In genomic region chr17:74180336-74180735, GRCh38 we compare ENCODE assay signal across 22 cellular contexts.
"Had no signal": no experiment of that assay in that cellular context is flagged by ENCODE, and none has a peak within 500 bp of the region (broad histone marks: within the 10 kb centered on the region; RNA-seq: fewer than 3 reads in every experiment).

No MANE protein-coding gene starts in this region.

- H3K4me1 ChIP-seq: foreskin keratinocyte, left ventricle myocardium inferior, sigmoid colon, transverse colon had no signal

- H3K27ac Mint-ChIP-seq: activated CD4-positive, alpha-beta T cell treated with anti-CD3 and anti-CD28 coated beads, Interleukin-2, amount 10 ng/mL, durations not matched to agents 7 days and 5 days; activated CD8-positive, alpha-beta T cell treated with anti-CD3 and anti-CD28 coated beads for 36 hours; activated T-helper 1 cell treated with anti-CD3 and anti-CD28 coated beads, Interleukin-12 subunit alpha, Interleukin-12 subunit beta, Interleukin-2, Interleukin-4 antibody, amounts not matched to agents 30 ng/mL and 10 ng/mL and 1 ng/mL, durations not matched to agents 14 hours and 24 hours and 36 hours; memory B cell; nephron progenitor cell; progenitor cell of endocrine pancreas; stimulated activated naive B cell treated with anti-CD40 and anti-IgM and Interleukin-4, amounts not matched to agents 10 μg/mL and 1 μg/mL and 100 μg/mL, for 72 hours had no signal

- H3K4me1 Mint-ChIP-seq: activated CD4-positive, alpha-beta T cell treated with anti-CD3 and anti-CD28 coated beads, Interleukin-2, amount 10 ng/mL, durations not matched to agents 7 days and 5 days; stimulated activated naive B cell treated with anti-CD40 and anti-IgM and Interleukin-4, amounts not matched to agents 10 μg/mL and 1 μg/mL and 100 μg/mL, for 72 hours had no signal

- H3K36me3 Mint-ChIP-seq: brain; memory B cell; stimulated activated naive B cell treated with anti-CD40 and anti-IgM and Interleukin-4, amounts not matched to agents 10 μg/mL and 1 μg/mL and 100 μg/mL, for 72 hours had no signal

- DNase-seq: activated CD4-positive, alpha-beta T cell treated with anti-CD3 and anti-CD28 coated beads, Interleukin-2, amount 10 ng/mL, durations not matched to agents 7 days and 5 days; activated CD4-positive, CD25-positive, alpha-beta regulatory T cell treated with anti-CD3 and anti-CD28 coated beads, Interleukin-2, amount 50 U/mL, for 72 hours; activated CD8-positive, alpha-beta T cell treated with anti-CD3 and anti-CD28 coated beads for 36 hours; activated gamma-delta T cell; activated naive CD4-positive, alpha-beta T cell treated with anti-CD3 and anti-CD28 coated beads, Interleukin-2, amount 50 U/mL, for 16 hours; dermis blood vessel endothelial cell; effector memory CD4-positive, alpha-beta T cell; foreskin keratinocyte; kidney glomerular epithelial cell; left ventricle myocardium inferior; nephron progenitor cell; retina; sigmoid colon; stimulated activated CD4-positive, alpha-beta T cell treated with anti-CD3 and anti-CD28 coated beads, Interleukin-2, amount 100 ng/mL, for 48 hours; stimulated activated CD8-positive, alpha-beta memory T cell treated with anti-CD3 and anti-CD28 coated beads, Interleukin-4, amount 100 ng/mL, for 48 hours; stimulated activated naive B cell treated with anti-CD40 and anti-IgM and Interleukin-4, amounts not matched to agents 10 μg/mL and 1 μg/mL and 100 μg/mL, for 72 hours; transverse colon had no signal

- H3K9me3 ChIP-seq: left ventricle myocardium inferior, sigmoid colon, transverse colon had no signal

- H3K36me3 ChIP-seq: left ventricle myocardium inferior, sigmoid colon, transverse colon had no signal

- ATAC-seq: activated CD8-positive, alpha-beta T cell treated with anti-CD3 and anti-CD28 coated beads for 36 hours; foreskin keratinocyte; stimulated activated naive B cell treated with anti-CD40 and anti-IgM and Interleukin-4, amounts not matched to agents 10 μg/mL and 1 μg/mL and 100 μg/mL, for 72 hours had no signal

- H3K9me3 Mint-ChIP-seq: activated CD4-positive, alpha-beta T cell treated with anti-CD3 and anti-CD28 coated beads, Interleukin-2, amount 10 ng/mL, durations not matched to agents 7 days and 5 days; activated CD8-positive, alpha-beta T cell treated with anti-CD3 and anti-CD28 coated beads for 36 hours; activated T-helper 1 cell treated with anti-CD3 and anti-CD28 coated beads, Interleukin-12 subunit alpha, Interleukin-12 subunit beta, Interleukin-2, Interleukin-4 antibody, amounts not matched to agents 30 ng/mL and 10 ng/mL and 1 ng/mL, durations not matched to agents 14 hours and 24 hours and 36 hours; memory B cell; nephron progenitor cell; stimulated activated naive B cell treated with anti-CD40 and anti-IgM and Interleukin-4, amounts not matched to agents 10 μg/mL and 1 μg/mL and 100 μg/mL, for 72 hours had no signal

- H3K4me3 ChIP-seq: left ventricle myocardium inferior, sigmoid colon, smooth muscle cell, transverse colon had no signal

- H3K27ac ChIP-seq: foreskin keratinocyte, left ventricle myocardium inferior, sigmoid colon, transverse colon had no signal

- H3K4me3 Mint-ChIP-seq: activated CD4-positive, alpha-beta T cell treated with anti-CD3 and anti-CD28 coated beads, Interleukin-2, amount 10 ng/mL, durations not matched to agents 7 days and 5 days; activated CD8-positive, alpha-beta T cell treated with anti-CD3 and anti-CD28 coated beads for 36 hours; activated T-helper 1 cell treated with anti-CD3 and anti-CD28 coated beads, Interleukin-12 subunit alpha, Interleukin-12 subunit beta, Interleukin-2, Interleukin-4 antibody, amounts not matched to agents 30 ng/mL and 10 ng/mL and 1 ng/mL, durations not matched to agents 14 hours and 24 hours and 36 hours; memory B cell; nephron progenitor cell; stimulated activated naive B cell treated with anti-CD40 and anti-IgM and Interleukin-4, amounts not matched to agents 10 μg/mL and 1 μg/mL and 100 μg/mL, for 72 hours had no signal
